In the genomic region with DNA sequence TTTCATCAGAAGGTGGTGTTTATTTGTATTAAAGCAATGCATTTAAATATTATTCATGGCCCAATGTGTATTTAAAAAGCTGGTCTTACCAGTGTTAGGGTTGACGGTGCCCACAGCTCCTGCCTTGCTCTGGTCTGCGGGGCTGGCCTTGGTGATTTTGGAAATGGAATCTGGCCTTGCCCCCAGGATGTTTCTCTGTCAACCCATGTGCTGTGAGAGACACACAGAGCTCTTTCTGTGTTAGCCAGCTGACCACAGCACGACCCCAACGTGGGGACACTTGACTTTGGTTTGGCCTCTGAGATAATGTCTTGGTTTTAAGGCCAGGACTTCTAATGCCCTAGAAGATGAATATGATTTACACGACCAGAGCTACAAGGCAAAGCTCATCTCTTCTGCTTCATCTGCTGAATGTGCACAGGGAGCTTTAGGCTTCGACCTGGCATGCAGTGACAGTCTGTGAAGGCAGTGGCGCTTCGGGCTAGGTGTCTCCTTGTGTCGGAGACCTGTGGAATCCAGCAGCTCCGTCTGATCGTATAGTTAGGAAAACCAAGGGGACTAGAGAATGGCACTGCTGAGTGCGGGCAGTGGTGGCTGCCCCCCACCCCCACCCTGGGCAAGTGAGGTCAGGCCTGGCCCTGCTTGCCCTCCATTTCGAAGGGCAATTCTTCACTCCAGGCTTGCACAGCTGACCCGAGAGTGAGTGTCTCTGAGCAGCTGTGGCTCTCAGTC, we compare ENCODE assay signal across 16 cellular contexts.
DNase-seq lines count a peak whose midpoint lies in the region; TF ChIP-seq lines count a peak whose summit lies in the region.
"Had no signal": no experiment of that assay in that cellular context is flagged by ENCODE, and none has a peak within 500 bp of the region (broad histone marks: within the 10 kb centered on the region; RNA-seq: fewer than 3 reads in every experiment).

No MANE protein-coding gene starts in this region.

- no peak overlapping the region for H3K4me3 Mint-ChIP-seq in H9
- H3K4me3 Mint-ChIP-seq: CD14-positive monocyte; CD4-positive, alpha-beta memory T cell had no signal

- no peak overlapping the region for H4K91ac ChIP-seq in H9 (ENCODE audit: insufficient read length, low read depth, low read length)

- no peak overlapping the region for H2BK5ac ChIP-seq in H9 (ENCODE audit: insufficient read length, low read length)

- H3K36me3 Mint-ChIP-seq in H9 (ENCODE audit: insufficient read depth in 1 of 3, low read depth in 3 of 3), result peaks cover 4 to 8% (median 6%) of the 10 kb centered on the region in 3 experiments; a peak in 5 of 7 replicates

- H4K20me1 ChIP-seq in H9 (ENCODE audit: control insufficient read depth, insufficient read depth, insufficient read length), result no peaks in the 10 kb centered on the region

- no peak overlapping the region for H3K18ac ChIP-seq in H9 (ENCODE audit: insufficient read length, low read depth, low read length)

- no peak overlapping the region for H4K5ac ChIP-seq in H9 (ENCODE audit: insufficient read length, low read depth, low read length)

- no peak overlapping the region for H3K4me2 ChIP-seq in H9 (ENCODE audit: insufficient read depth, insufficient read length, low read length)
- H3K4me2 ChIP-seq: BLaER1 had no signal

- no peaks in the 10 kb centered on the region for H3K27me3 Mint-ChIP-seq in H9 (ENCODE audit: low read depth)
- H3K27me3 Mint-ChIP-seq: CD4-positive, alpha-beta memory T cell had no signal

- no peak for TF ChIP-seq CTCF in right atrium auricular region (IDR thresholded peaks at IDR 0.05)
- TF ChIP-seq CTCF in left ventricle myocardium inferior (IDR thresholded peaks at IDR 0.05; ENCODE audit: borderline replicate concordance), result no peak
- TF ChIP-seq CTCF in H9 (conservative IDR thresholded peaks at IDR 0.05), result no peak

- no peak overlapping the region for H2BK20ac ChIP-seq in H9 (ENCODE audit: low read depth, low read length, poor library complexity, severe bottlenecking)

- no peak overlapping the region for H2AFZ ChIP-seq in H9 (ENCODE audit: low read length)

- peak; percentile 42 for DNase-seq in right atrium auricular region (ENCODE audit: low spot score)
- no peak for DNase-seq in left ventricle myocardium inferior
- DNase-seq in islet precursor cell, result peak; percentile 37
- peak; percentile 56 for DNase-seq in posterior vena cava (ENCODE audit: low spot score)
- DNase-seq in NCI-H345 treated with DMSO at 0.1 percent for 48 hours (lab: John Stamatoyannopoulos, UW; ENCODE audit: unreplicated experiment), result no peak
- no peak for DNase-seq in H9
- no peak for DNase-seq in middle frontal gyrus (ENCODE audit: extremely low spot score, low spot score)
- DNase-seq: 8988T, DMS153, GF-D8, GOT3 had no signal

- peak overlapping the region in 1 of 3 experiments; percentile 27; a peak in 1 of 7 replicates for H3K27ac Mint-ChIP-seq in H9
- H3K27ac Mint-ChIP-seq: CD4-positive, alpha-beta memory T cell had no signal

- intact Hi-C loops in left ventricle myocardium inferior (cut with micrococcal nuclease), result no loop called here
- intact Hi-C loops in posterior vena cava (cut with DNase I), result no loop called here

- H3K23me2 ChIP-seq in H9 (ENCODE audit: insufficient read length, low read depth, low read length, poor library complexity, severe bottlenecking), result no peaks in the 10 kb centered on the region

- H3K9me3 Mint-ChIP-seq in H9, result peaks cover 8 to 9% of the 10 kb centered on the region in 2 experiments; a peak in 3 of 5 replicates

- H2BK15ac ChIP-seq in H9 (ENCODE audit: low read depth, low read length), result no peak overlapping the region

- H2BK12ac ChIP-seq in H9 (ENCODE audit: insufficient read length, low read depth, low read length), result no peak overlapping the region

- no peak overlapping the region for H2BK120ac ChIP-seq in H9 (ENCODE audit: low read depth, low read length, poor library complexity, severe bottlenecking)

- no peaks in the 10 kb centered on the region for H3K79me2 ChIP-seq in H9 (ENCODE audit: insufficient read depth, low read length)

- H3K4me1 Mint-ChIP-seq in H9, result peaks cover 16 to 17% of the 10 kb centered on the region in 2 experiments
- H3K4me1 Mint-ChIP-seq: CD4-positive, alpha-beta memory T cell had no signal

- no peak overlapping the region for H3K4me3 ChIP-seq in right atrium auricular region
- no peak overlapping the region for H3K4me3 ChIP-seq in left ventricle myocardium inferior
- H3K4me3 ChIP-seq: BLaER1, HAP-1 had no signal

- no peak overlapping the region for H3K9ac ChIP-seq in H9 (ENCODE audit: extremely low read depth, insufficient read length, low read length)
- H3K9ac ChIP-seq: BLaER1 had no signal

- no peak overlapping the region for H3T11ph ChIP-seq in H9 (ENCODE audit: low read length)

- H3K27ac ChIP-seq in right atrium auricular region, result no peak overlapping the region
- no peak overlapping the region for H3K27ac ChIP-seq in left ventricle myocardium inferior (replicated peaks)
- H3K27ac ChIP-seq in H9 (ENCODE audit: insufficient read length, low read depth, low read length), result no peak overlapping the region
- H3K27ac ChIP-seq: BLaER1, HL-60 had no signal

- H3K9me3 ChIP-seq in right atrium auricular region (peaks cover 0 to 10% of the 10 kb centered on the region in 2 donors), left ventricle myocardium inferior (replicated peaks) (peaks cover 17% of the 10 kb centered on the region), H9 (ENCODE audit: control insufficient read depth, low read depth, low read length) (no peaks in the 10 kb centered on the region)
- H3K9me3 ChIP-seq: HAP-1 had no signal

- H2AK5ac ChIP-seq in H9 (ENCODE audit: insufficient read length, low read length), result no peak overlapping the region

- H3K27me3 ChIP-seq in right atrium auricular region (no peaks in the 10 kb centered on the region), left ventricle myocardium inferior (ENCODE audit: low read depth) (no peaks in the 10 kb centered on the region), H9 (ENCODE audit: insufficient read depth, low read length) (no peaks in the 10 kb centered on the region)
- H3K27me3 ChIP-seq: BLaER1 had no signal

- H3K56ac ChIP-seq in H9 (ENCODE audit: insufficient read length, low read depth, low read length), result no peak overlapping the region

- no peak overlapping the region for H3K4ac ChIP-seq in H9 (ENCODE audit: low read depth, low read length)

- no peak overlapping the region for H4K8ac ChIP-seq in H9 (replicated peaks; ENCODE audit: insufficient read length, low read depth, low read length)

- no peaks in the 10 kb centered on the region for H3K36me3 ChIP-seq in right atrium auricular region
- peaks cover 7% of the 10 kb centered on the region for H3K36me3 ChIP-seq in left ventricle myocardium inferior
- H3K36me3 ChIP-seq: HAP-1 had no signal

- no peak overlapping the region for H3K23ac ChIP-seq in H9 (ENCODE audit: insufficient read length, low read depth, low read length)

- no peaks in the 10 kb centered on the region for H3K79me1 ChIP-seq in H9 (ENCODE audit: insufficient read depth, low read depth, low read length, poor library complexity, severe bottlenecking)

- no peak overlapping the region for H3K14ac ChIP-seq in H9 (ENCODE audit: insufficient read depth, low read length)

- no CpG with 5 or more reads among the region's 14 CpGs for WGBS in H9 (ENCODE audit: extremely low coverage, insufficient read length, low lambda C conversion rate)

- no peaks in the 10 kb centered on the region for H3K4me1 ChIP-seq in right atrium auricular region
- no peaks in the 10 kb centered on the region for H3K4me1 ChIP-seq in left ventricle myocardium inferior
- H3K4me1 ChIP-seq in H9 (ENCODE audit: insufficient read depth, low read length), result no peaks in the 10 kb centered on the region
- H3K4me1 ChIP-seq: BLaER1, HAP-1 had no signal

Comparison
In these comparisons a context has a peak if more than half of its experiments do, and no peak if none do; other contexts are left out.
1. DNase-seq: peak in right atrium auricular region (single experiment), islet precursor cell (single experiment) and posterior vena cava (single experiment); none in left ventricle myocardium inferior (single experiment), NCI-H345 treated with DMSO at 0.1 percent for 48 hours (single experiment), H9 (single experiment) and middle frontal gyrus (single experiment).